In the genomic region with DNA sequence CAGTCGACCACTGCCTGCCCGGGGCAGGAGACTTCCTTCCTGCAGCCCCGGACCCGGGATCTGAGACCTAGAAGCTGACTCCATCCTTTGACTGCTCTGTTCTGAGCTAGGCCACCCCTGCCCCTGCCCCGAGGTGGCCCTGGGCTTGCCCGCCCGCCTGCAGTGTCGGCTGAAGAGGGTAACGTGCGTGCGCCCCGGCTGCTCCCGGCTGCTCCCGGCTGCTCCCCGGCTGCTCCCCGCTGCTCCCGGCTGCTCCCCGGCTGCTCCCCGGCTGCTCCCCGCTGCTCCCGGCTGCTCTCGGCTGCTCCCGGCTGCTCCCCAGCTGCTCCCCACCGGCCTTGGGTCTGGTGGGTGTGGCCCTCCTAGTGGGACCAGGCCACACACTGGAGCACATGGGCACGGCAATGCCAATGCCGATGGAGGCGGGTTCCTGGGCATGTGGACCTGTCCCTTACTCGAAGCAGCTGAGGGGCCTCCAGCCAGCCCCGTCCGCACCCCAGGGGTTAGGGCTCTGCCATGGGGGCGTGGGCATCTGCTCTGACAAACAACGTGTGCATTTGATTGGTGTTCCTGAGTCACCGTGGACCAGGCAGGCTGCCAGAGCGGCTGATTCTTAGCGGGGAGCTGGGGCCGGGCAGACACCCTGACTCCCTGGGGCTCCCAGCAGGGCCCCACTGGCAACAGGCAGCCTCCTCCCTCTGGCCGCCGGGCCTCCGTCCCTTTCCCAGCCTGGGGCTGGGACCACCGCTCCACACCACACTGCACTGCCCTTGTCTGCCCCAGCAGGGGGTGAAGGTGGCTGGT, we compare ENCODE assay signal across 1 cellular context.
TF ChIP-seq lines count a peak whose summit lies in the region.

No MANE protein-coding gene starts in this region.

TF ChIP-seq in IMR-90, 13 proteins besides CTCF, POLR2A, EP300 and RAD21 (continued from another document):
- TF ChIP-seq, protein P1, sequence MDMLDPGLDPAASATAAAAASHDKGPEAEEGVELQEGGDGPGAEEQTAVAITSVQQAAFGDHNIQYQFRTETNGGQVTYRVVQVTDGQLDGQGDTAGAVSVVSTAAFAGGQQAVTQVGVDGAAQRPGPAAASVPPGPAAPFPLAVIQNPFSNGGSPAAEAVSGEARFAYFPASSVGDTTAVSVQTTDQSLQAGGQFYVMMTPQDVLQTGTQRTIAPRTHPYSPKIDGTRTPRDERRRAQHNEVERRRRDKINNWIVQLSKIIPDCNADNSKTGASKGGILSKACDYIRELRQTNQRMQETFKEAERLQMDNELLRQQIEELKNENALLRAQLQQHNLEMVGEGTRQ (IDR thresholded peaks at IDR 0.05; ENCODE audit: low read depth, low read length) = no peak
- TF ChIP-seq MXI1 (IDR thresholded peaks at IDR 0.05; ENCODE audit: borderline replicate concordance, low read depth, low read length) (no peak), CHD1 (IDR thresholded peaks at IDR 0.05; ENCODE audit: low read depth, low read length) (no peak)
- TF ChIP-seq, protein P2, sequence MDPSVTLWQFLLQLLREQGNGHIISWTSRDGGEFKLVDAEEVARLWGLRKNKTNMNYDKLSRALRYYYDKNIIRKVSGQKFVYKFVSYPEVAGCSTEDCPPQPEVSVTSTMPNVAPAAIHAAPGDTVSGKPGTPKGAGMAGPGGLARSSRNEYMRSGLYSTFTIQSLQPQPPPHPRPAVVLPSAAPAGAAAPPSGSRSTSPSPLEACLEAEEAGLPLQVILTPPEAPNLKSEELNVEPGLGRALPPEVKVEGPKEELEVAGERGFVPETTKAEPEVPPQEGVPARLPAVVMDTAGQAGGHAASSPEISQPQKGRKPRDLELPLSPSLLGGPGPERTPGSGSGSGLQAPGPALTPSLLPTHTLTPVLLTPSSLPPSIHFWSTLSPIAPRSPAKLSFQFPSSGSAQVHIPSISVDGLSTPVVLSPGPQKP (IDR thresholded peaks at IDR 0.05; ENCODE audit: borderline replicate concordance, low read depth, low read length) = no peak
